8 cellular contexts compared by ENCODE assay signal in genomic region chr1:16913616-16913865, GRCh38. TPM values are rescaled to one million over a fixed set of nuclear protein-coding genes. Genes with fewer than 3 reads are reported as not detected.
DNase-seq lines count a peak whose midpoint lies in the region; ATAC-seq and TF ChIP-seq lines count a peak whose summit lies in the region.

No MANE protein-coding gene starts in this region.

- H3K27me3 Mint-ChIP-seq in chondrocyte (ENCODE audit: low read depth): no peaks in the 10 kb centered on the region
- H3K27me3 Mint-ChIP-seq in naive thymus-derived CD8-positive, alpha-beta T cell: no peaks in the 10 kb centered on the region

- H3K9me3 ChIP-seq in AG04450 (ENCODE audit: control insufficient read depth, insufficient read depth, low read length) (no peaks in the 10 kb centered on the region), HUES64 (ENCODE audit: insufficient read depth, low read depth, low read length) (no peaks in the 10 kb centered on the region)

- H3K27ac ChIP-seq in AG04450 (ENCODE audit: low read depth, low read length) (no peak overlapping the region), HUES64 (ENCODE audit: low read depth, low read length) (no peak overlapping the region)

- peak overlapping the region; percentile 68 for H3K4me3 ChIP-seq in AG04450 (ENCODE audit: low read depth, low read length)
- peak overlapping the region; percentile 85 for H3K4me3 ChIP-seq in HUES64 (ENCODE audit: low read length)

- DNase-seq in AG04450 (ENCODE audit: low read depth, low spot score) (no peak), chondrocyte (ENCODE audit: low spot score) (no peak), omental fat pad (ENCODE audit: low spot score) (no peak)
- no peak for DNase-seq in naive thymus-derived CD8-positive, alpha-beta T cell
- no peak for DNase-seq in stimulated activated naive CD4-positive, alpha-beta T cell treated with Interleukin-2 at 50 U/mL for 16 hours (lab: John Stamatoyannopoulos, UW)

- peaks cover 7% of the 10 kb centered on the region; the same call in 1 of the 2 replicates for H3K4me1 ChIP-seq in HUES64 (ENCODE audit: insufficient read depth, low read length)

- H3K36me3 ChIP-seq in HUES64 (ENCODE audit: insufficient read depth, low read length): no peaks in the 10 kb centered on the region

- WGBS in HUES64: 3% methylated on average over 19 of the region's 19 CpGs

- no peak for ATAC-seq in naive thymus-derived CD8-positive, alpha-beta T cell
- no peak for ATAC-seq in omental fat pad (ENCODE audit: low FRiP score)
- ATAC-seq in HG03354 (IDR thresholded peaks at IDR 0.05; ENCODE audit: poor library complexity, severe bottlenecking, unreplicated experiment): no peak
- ATAC-seq in GM19467 (IDR thresholded peaks at IDR 0.05; ENCODE audit: unreplicated experiment): no peak

- H3K4me3 Mint-ChIP-seq in chondrocyte (ENCODE audit: unreplicated experiment): peak overlapping the region; percentile 69
- H3K4me3 Mint-ChIP-seq in naive thymus-derived CD8-positive, alpha-beta T cell: peak overlapping the region; percentile 77 to 94 (median 84)

- H3K27me3 ChIP-seq in AG04450 (ENCODE audit: control insufficient read depth, insufficient read depth, low read length) (no peaks in the 10 kb centered on the region), HUES64 (ENCODE audit: insufficient read depth, low read length) (no peaks in the 10 kb centered on the region)

- TF ChIP-seq CTCF in AG04450 (IDR thresholded peaks at IDR 0.05; ENCODE audit: low read depth, low read length) (no peak), chondrocyte (IDR thresholded peaks at IDR 0.05) (no peak), omental fat pad (IDR thresholded peaks at IDR 0.05) (no peak)

- H3K36me3 Mint-ChIP-seq in chondrocyte (ENCODE audit: low read depth): no peaks in the 10 kb centered on the region
- H3K36me3 Mint-ChIP-seq in naive thymus-derived CD8-positive, alpha-beta T cell: no peaks in the 10 kb centered on the region

- no peaks in the 10 kb centered on the region for H3K9me3 Mint-ChIP-seq in chondrocyte (ENCODE audit: low read depth)
- H3K9me3 Mint-ChIP-seq in naive thymus-derived CD8-positive, alpha-beta T cell: no peaks in the 10 kb centered on the region

- CTCF ChIA-PET in AG04450 (lab: Charles Lee): no interaction called here

- H3K9ac ChIP-seq in HUES64 (ENCODE audit: low read depth, low read length): peak overlapping the region; percentile 61

- POLR2A ChIA-PET in AG04450 (lab: Yijun Ruan, JAX): no interaction called here
- POLR2A ChIA-PET in naive thymus-derived CD8-positive, alpha-beta T cell (lab: Charles Lee): interaction anchor here (3.9 kb wide), 1 partner anchor 9 kb away, joined by 55 read pairs; no protein-coding TSS in a partner anchor

- peak overlapping the region; percentile 51 for H3K27ac Mint-ChIP-seq in chondrocyte (ENCODE audit: unreplicated experiment)
- H3K27ac Mint-ChIP-seq in naive thymus-derived CD8-positive, alpha-beta T cell: peak overlapping the region in 9 of 10 donors; percentile 68 to 95 (median 90)

- peaks cover 22% of the 10 kb centered on the region for H3K4me1 Mint-ChIP-seq in chondrocyte (ENCODE audit: low read depth)
- peaks cover 12 to 54% (median 45%) of the 10 kb centered on the region in 4 donors for H3K4me1 Mint-ChIP-seq in naive thymus-derived CD8-positive, alpha-beta T cell

RNA-seq across cellular contexts. Expression of gene CROCC, which starts 8.2 kb away (rescaled TPM):
- 3.9 and 4.2 TPM in 2 replicates for polyA plus RNA-seq in AG04450 (2011; rRNA removed)
- 4.3 and 5.7 TPM in 2 replicates for polyA minus RNA-seq in AG04450 (2011; rRNA and poly(A)+ RNA removed)
- polyA plus RNA-seq in HUES64 (2013, experiment 1 of 2): 20.0 TPM
- 23.8 TPM for polyA plus RNA-seq in HUES64 (2013, experiment 2 of 2)
- total RNA-seq in chondrocyte (24.7 to 32.2 TPM (median 26.2 TPM) in 3 replicates), omental fat pad (10 to 100 TPM; 10.9 to 24.1 (median 14.0) TPM)
- 100 to 1,000 TPM; 117 to 124 TPM for total RNA-seq in naive thymus-derived CD8-positive, alpha-beta T cell
- 1 to 10 TPM; 1.2 to 5.4 (median 1.3) TPM for polyA plus RNA-seq in naive thymus-derived CD8-positive, alpha-beta T cell

RNA-seq across cellular contexts. Expression of gene RNU1-2, which starts 17.8 kb away (rescaled TPM):
- polyA plus RNA-seq in AG04450 (2011; rRNA removed): under 0.01 TPM in 1 of 2 replicates, not detected in the other
- polyA minus RNA-seq in AG04450 (2011; rRNA and poly(A)+ RNA removed): 32,191 and 46,154 TPM in 2 replicates
- 27,992 TPM for polyA plus RNA-seq in HUES64 (2013, experiment 1 of 2)
- polyA plus RNA-seq in HUES64 (2013, experiment 2 of 2): 20,955 TPM
- total RNA-seq in chondrocyte: 1,438 to 1,620 TPM (median 1,579 TPM) in 3 replicates
- total RNA-seq in naive thymus-derived CD8-positive, alpha-beta T cell: 1,000 to 10,000 TPM; 3,449 to 3,916 TPM
- polyA plus RNA-seq in naive thymus-derived CD8-positive, alpha-beta T cell: 10 to 100 TPM in 1 of 3 donors, not detected in 2; 22.6 TPM
- total RNA-seq in omental fat pad: under 1 TPM; under 0.01 TPM

Comparison
In these comparisons a context has a peak if more than half of its experiments do, and no peak if none do; other contexts are left out.
1. RNA of gene RNU1-2, which starts 17.8 kb away (total RNA-seq): 3,449 to 3,916 TPM in naive thymus-derived CD8-positive, alpha-beta T cell and 1,438 to 1,620 TPM in chondrocyte; under 0.01 TPM in omental fat pad; every median in the first group is over 1,000 times any median in the second.